15 cellular contexts compared by ENCODE assay signal in the genomic region with DNA sequence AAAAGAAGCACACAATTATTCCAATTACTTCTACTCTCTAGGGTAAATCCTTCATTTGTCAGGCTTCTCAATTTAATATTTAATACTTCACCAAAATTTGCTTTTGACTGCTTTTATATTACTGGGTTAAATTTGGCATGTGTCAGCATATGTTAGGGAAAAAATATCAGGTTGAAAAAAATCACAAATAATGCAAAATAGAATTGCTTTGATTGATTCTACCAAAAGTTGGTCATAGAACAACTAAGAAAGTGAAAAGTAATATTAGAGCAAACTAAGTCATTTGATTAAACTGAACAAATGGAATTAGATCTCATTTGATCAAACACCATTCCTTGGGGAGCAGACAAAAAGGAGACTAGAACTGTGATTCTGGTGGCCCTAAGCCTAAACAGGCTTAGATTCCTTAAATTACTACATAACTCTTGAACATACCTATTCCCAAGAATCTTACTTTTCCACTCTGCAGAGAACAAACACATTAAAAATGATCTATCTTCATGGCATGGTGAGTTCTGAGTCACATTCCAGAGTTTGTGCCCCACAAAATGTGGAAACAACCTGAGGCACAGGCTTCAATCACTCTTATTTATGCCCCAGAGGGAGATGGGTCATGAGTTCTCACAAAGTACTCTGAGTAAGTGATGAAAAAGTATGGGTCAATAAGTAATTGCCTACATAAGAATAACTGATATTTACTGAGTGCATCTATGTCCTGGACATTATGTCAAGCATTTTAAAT.
DNase-seq lines count a peak whose midpoint lies in the region; ATAC-seq, FAIRE-seq and TF ChIP-seq lines count a peak whose summit lies in the region.
"Had no signal": no experiment of that assay in that cellular context is flagged by ENCODE, and none has a peak within 500 bp of the region (broad histone marks: within the 10 kb centered on the region; RNA-seq: fewer than 3 reads in every experiment).

No MANE protein-coding gene starts in this region.

- peaks cover 21% of the 10 kb centered on the region for H3K4me1 ChIP-seq in PC-3 (ENCODE audit: insufficient read depth, low read length)
- H3K4me1 ChIP-seq in endothelial cell of umbilical vein (ENCODE audit: control insufficient read depth, extremely low read depth, insufficient read depth, low read length), result no peaks in the 10 kb centered on the region
- H3K4me1 ChIP-seq: BE2C had no signal

- peaks cover 24% of the 10 kb centered on the region for H3K4me1 Mint-ChIP-seq in mesothelial cell of epicardium

- H3K9me1 ChIP-seq in endothelial cell of umbilical vein (replicated peaks; ENCODE audit: control insufficient read depth, extremely low read depth, insufficient read depth, low read length), result no peaks in the 10 kb centered on the region

- H3K27ac Mint-ChIP-seq in mesothelial cell of epicardium, result peak overlapping the region; percentile 68
- H3K27ac Mint-ChIP-seq: CD8-positive, alpha-beta T cell had no signal

- no peak overlapping the region for H3K9ac ChIP-seq in PC-3 (ENCODE audit: low read length)
- no peak overlapping the region for H3K9ac ChIP-seq in endothelial cell of umbilical vein (replicated peaks; ENCODE audit: extremely low read depth, insufficient read depth, low read length)

- TF ChIP-seq POLR2A in endothelial cell of umbilical vein (IDR thresholded peaks at IDR 0.05; ENCODE audit: low read depth, low read length), result no peak

- POLR2A ChIA-PET in PC-3 (lab: Charles Lee; ENCODE audit: unreplicated experiment), result no interaction called here
- POLR2A ChIA-PET in endothelial cell of umbilical vein (lab: Charles Lee), result no interaction called here

- FAIRE-seq in endothelial cell of umbilical vein (lab: Jason Lieb, UNC), result peak; percentile 40

- DNase-seq in EL (peak; percentile 52), PC-3 (peak; percentile 88), endothelial cell of umbilical vein (ENCODE audit: low read depth, low spot score) (no peak), mesothelial cell of epicardium (ENCODE audit: low spot score in 2 of 2, unreplicated experiment in 2 of 2) (no peak)
- DNase-seq: BE2C, NCI-H1092, NCI-H1694, NCI-H2107, NCI-H748 treated with DMSO at 0.1 percent for 48 hours, SW 1271 had no signal

- dilution Hi-C loops in endothelial cell of umbilical vein (cut with MboI; ENCODE audit: extremely low pct_ligation_motif_present, low sequenced_read_pairs), result no loop called here

- CTCF ChIA-PET in PC-3 (lab: Charles Lee), result interaction anchor here (1.1 kb wide), 1 partner anchor 402 kb away, joined by 3 read pairs; no protein-coding TSS in a partner anchor
- CTCF ChIA-PET in endothelial cell of umbilical vein (lab: Charles Lee), result interaction anchor here (0.8 to 1.8 kb wide), 8 partner anchors 13 to 411 kb away, joined by 3 to 22 read pairs (median 4); no protein-coding TSS in a partner anchor

- H3K36me3 ChIP-seq in PC-3 (ENCODE audit: low read depth, low read length) (peaks cover 7% of the 10 kb centered on the region; the same call in 1 of the 2 replicates), endothelial cell of umbilical vein (ENCODE audit: control insufficient read depth in 2 of 2, extremely low read depth in 1 of 2, insufficient read depth in 2 of 2, low read length in 2 of 2) (peaks cover 10 to 13% of the 10 kb centered on the region in 2 experiments)
- H3K36me3 ChIP-seq: BE2C had no signal

- H3K27ac ChIP-seq in PC-3 (ENCODE audit: low read length), result peak overlapping the region; percentile 51
- no peak overlapping the region for H3K27ac ChIP-seq in endothelial cell of umbilical vein (ENCODE audit: insufficient read depth, low read depth, low read length)

- H3K9me3 ChIP-seq in PC-3 (ENCODE audit: low read length), result no peaks in the 10 kb centered on the region
- no peaks in the 10 kb centered on the region for H3K9me3 ChIP-seq in endothelial cell of umbilical vein (replicated peaks; ENCODE audit: control insufficient read depth, insufficient read depth, low read length)
- H3K9me3 ChIP-seq: BE2C had no signal

- no peak overlapping the region for H3K4me3 Mint-ChIP-seq in mesothelial cell of epicardium
- H3K4me3 Mint-ChIP-seq: CD8-positive, alpha-beta T cell had no signal

- H3F3A ChIP-seq in PC-3 (ENCODE audit: low read length, unreplicated experiment), result no peaks in the 10 kb centered on the region

- H3K4me2 ChIP-seq in PC-3 (ENCODE audit: low read length) (peak overlapping the region; percentile 14; the same call in 1 of the 2 replicates), endothelial cell of umbilical vein (ENCODE audit: insufficient read depth, low read length) (no peak overlapping the region)

- no peaks in the 10 kb centered on the region for H3K9me2 ChIP-seq in PC-3 (replicated peaks; ENCODE audit: low read length)

- intact Hi-C loops in PC-3 (cut with micrococcal nuclease) (loop anchor here (1.0 kb wide), 1 partner anchor 402 kb away; no protein-coding TSS in a partner anchor), endothelial cell of umbilical vein (cut with micrococcal nuclease) (loop anchor here (1.0 to 5.0 kb wide), 3 partner anchors 117 to 402 kb away; partner anchors contain the start of gene TNIK)

- H3K79me2 ChIP-seq in PC-3 (ENCODE audit: low read length), result no peaks in the 10 kb centered on the region
- H3K79me2 ChIP-seq in endothelial cell of umbilical vein (ENCODE audit: control insufficient read depth, insufficient read depth, low read length), result no peaks in the 10 kb centered on the region

- H4K20me1 ChIP-seq in PC-3 (ENCODE audit: low read length) (no peaks in the 10 kb centered on the region), endothelial cell of umbilical vein (replicated peaks; ENCODE audit: control insufficient read depth, extremely low read depth, insufficient read depth, low read length) (no peaks in the 10 kb centered on the region)

- ATAC-seq in PC-3, result peak; percentile 67
- ATAC-seq in GM21447 (IDR thresholded peaks at IDR 0.05; ENCODE audit: unreplicated experiment), result no peak
- ATAC-seq in GM18873 (IDR thresholded peaks at IDR 0.05; ENCODE audit: low FRiP score, unreplicated experiment), result no peak
- no peak for ATAC-seq in HG02763 (IDR thresholded peaks at IDR 0.05; ENCODE audit: unreplicated experiment)
- ATAC-seq: Panc1 had no signal

- TF ChIP-seq CTCF in PC-3 (conservative IDR thresholded peaks at IDR 0.05; ENCODE audit: low read depth, low read length), result no peak
- TF ChIP-seq CTCF in endothelial cell of umbilical vein (IDR thresholded peaks at IDR 0.05; ENCODE audit: extremely low read depth in 1 of 2, insufficient read depth in 1 of 2, low read depth in 1 of 2, low read length in 2 of 2), result no peak
- TF ChIP-seq CTCF in mesothelial cell of epicardium (IDR thresholded peaks at IDR 0.05; ENCODE audit: unreplicated experiment), result no peak

- H2AFZ ChIP-seq in PC-3 (ENCODE audit: low read length) (no peak overlapping the region), endothelial cell of umbilical vein (ENCODE audit: low read depth, low read length) (no peak overlapping the region)

- H3K27me3 ChIP-seq in PC-3 (ENCODE audit: low read length), result no peaks in the 10 kb centered on the region
- H3K27me3 ChIP-seq in endothelial cell of umbilical vein (ENCODE audit: control insufficient read depth in 2 of 2, insufficient read depth in 2 of 2, low read length in 2 of 2), result no peaks in the 10 kb centered on the region
- H3K27me3 ChIP-seq: BE2C had no signal

- peaks cover 5% of the 10 kb centered on the region for H3K36me3 Mint-ChIP-seq in mesothelial cell of epicardium

- H3K27me3 Mint-ChIP-seq in mesothelial cell of epicardium (ENCODE audit: low read depth), result no peaks in the 10 kb centered on the region

- H3K9me3 Mint-ChIP-seq in mesothelial cell of epicardium, result peaks cover 13% of the 10 kb centered on the region

- BruUV-seq in PC-3 (replicated peaks; lab: Mats Ljungman, UMichigan), result no TSS peak
- no TSS peak for BruUV-seq in endothelial cell of umbilical vein (replicated peaks; lab: Mats Ljungman, UMichigan)

- H3K4me3 ChIP-seq in PC-3 (ENCODE audit: low read length) (no peak overlapping the region), endothelial cell of umbilical vein (replicated peaks in 1 of 3; ENCODE audit: insufficient read depth in 1 of 3, low read depth in 1 of 3, low read length in 3 of 3) (no peak overlapping the region)

TF ChIP-seq in endothelial cell of umbilical vein, 7 proteins besides CTCF, POLR2A, EP300 and RAD21:
- TF ChIP-seq MYC (IDR thresholded peaks at IDR 0.05; ENCODE audit: low read depth, low read length), result no peak
- TF ChIP-seq JUN (IDR thresholded peaks at IDR 0.05; ENCODE audit: borderline replicate concordance, insufficient read depth, insufficient read length, low read depth), result no peak
- TF ChIP-seq POLR2AphosphoS5 (IDR thresholded peaks at IDR 0.05; ENCODE audit: insufficient read depth, low read depth, low read length), result no peak
- no peak for TF ChIP-seq FOS (IDR thresholded peaks at IDR 0.05; ENCODE audit: borderline replicate concordance, insufficient read depth, low read length)
- TF ChIP-seq, protein P1, sequence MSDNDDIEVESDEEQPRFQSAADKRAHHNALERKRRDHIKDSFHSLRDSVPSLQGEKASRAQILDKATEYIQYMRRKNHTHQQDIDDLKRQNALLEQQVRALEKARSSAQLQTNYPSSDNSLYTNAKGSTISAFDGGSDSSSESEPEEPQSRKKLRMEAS (IDR thresholded peaks at IDR 0.05; ENCODE audit: insufficient read depth, insufficient read length), result no peak
- TF ChIP-seq EZH2 (IDR thresholded peaks at IDR 0.05; ENCODE audit: borderline replicate concordance, low read depth, low read length, severe bottlenecking), result no peak
- TF ChIP-seq GATA2 (IDR thresholded peaks at IDR 0.05; ENCODE audit: insufficient read depth, insufficient read length, low read depth, low read length), result no peak

Comparison
In these comparisons a context has a peak if more than half of its experiments do, and no peak if none do; other contexts are left out.
1. DNase-seq: peak in EL (single experiment) and PC-3 (single experiment); none in endothelial cell of umbilical vein (single experiment) and mesothelial cell of epicardium (0 of 2).